Comparison of ENCODE assay signal across 8 cellular contexts in the genomic region with DNA sequence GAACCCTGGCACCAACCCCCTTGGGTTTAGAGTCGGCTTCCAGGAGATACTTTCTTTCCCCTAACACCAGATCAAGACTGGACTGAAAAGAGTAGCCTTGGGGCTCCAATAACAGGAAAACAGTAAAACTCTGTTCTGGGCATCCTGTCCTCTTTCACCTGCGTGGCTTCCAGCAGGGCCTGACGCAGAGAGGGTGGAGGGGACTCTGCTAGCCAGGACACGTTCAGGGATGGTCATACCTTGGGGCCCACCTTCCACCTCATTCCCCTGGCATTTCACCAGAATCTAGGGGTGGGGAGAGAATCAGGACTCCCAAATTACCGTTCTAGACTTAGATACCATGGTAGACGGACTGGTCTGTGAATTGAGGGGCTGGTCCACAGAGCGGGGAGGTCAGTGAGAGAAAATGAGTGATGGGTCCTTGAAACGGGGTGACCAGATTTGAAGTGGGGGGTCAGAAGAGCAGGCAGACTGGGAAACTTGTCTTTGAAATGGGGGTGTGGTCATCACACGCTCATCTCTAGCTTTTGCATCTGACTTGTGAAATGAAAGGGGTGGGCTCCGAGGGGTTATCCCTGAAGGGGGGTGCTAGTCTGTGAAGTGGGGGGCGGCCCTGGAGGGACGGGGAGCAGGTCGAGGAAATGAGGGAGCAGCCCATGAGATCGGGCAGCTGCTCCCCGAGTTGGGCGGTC. TPM values are rescaled to one million over a fixed set of nuclear protein-coding genes. Genes with fewer than 3 reads are reported as not detected.
A peak's percentile ranks its signal among the peaks of the same experiment; 100 is the strongest.
DNase-seq lines count a peak whose midpoint lies in the region; ATAC-seq and TF ChIP-seq lines count a peak whose summit lies in the region.

No MANE protein-coding gene starts in this region.

- BruUV-seq in PC-9 (replicated peaks; lab: Mats Ljungman, UMichigan), result no TSS peak

- TF ChIP-seq CTCF in PC-9 (conservative IDR thresholded peaks at IDR 0.05), result no peak
- TF ChIP-seq CTCF in epithelial cell of esophagus (IDR thresholded peaks at IDR 0.05; ENCODE audit: insufficient read depth, low read depth, low read length, missing control alignments), result no peak

- peak overlapping the region; percentile 88 to 98 (median 94) for H3K9ac ChIP-seq in BLaER1 treated with 17β-estradiol and CSF1 and Interleukin-3, amounts not matched to agents 10 nM and 100 nM

- intact Hi-C loops in PC-9 (cut with micrococcal nuclease; ENCODE audit: unreplicated experiment), result loop anchor here (1.0 to 2.0 kb wide), 3 partner anchors 26 to 63 kb away; partner anchors contain the start of genes RNU4-2 and RPLP0

- CTCF ChIA-PET in PC-9 (lab: Charles Lee), result interaction anchor here (0.9 to 2.9 kb wide), 4 partner anchors 27 to 40 kb away, joined by 3 to 50 read pairs (median 26); partner anchors contain the start of gene RNU4-2

- H4K20me1 ChIP-seq in BLaER1 treated with 17β-estradiol and CSF1 and Interleukin-3, amounts not matched to agents 10 nM and 100 nM, result peaks cover 32 to 53% (median 47%) of the 10 kb centered on the region in 11 experiments; a peak in 20 of 22 replicates
- 0 out of 2 replicates have a peak, but pooled peaks cover 6% of the 10 kb centered on the region for H4K20me1 ChIP-seq in PC-9 (ENCODE audit: insufficient read depth)

- peaks cover 7% of the 10 kb centered on the region; the same call in 1 of the 2 replicates for H3F3A ChIP-seq in PC-9 (ENCODE audit: insufficient read depth, low read depth)

- DNase-seq in PC-9, result peak in 1 of 2 experiments; percentile 58
- DNase-seq in epithelial cell of esophagus (ENCODE audit: low read depth), result peak; percentile 95
- no peak for DNase-seq in SW 1271 (lab: John Stamatoyannopoulos, UW)
- DNase-seq in CD1c-positive myeloid dendritic cell (ENCODE audit: extremely low spot score), result no peak
- DNase-seq in Kasumi-1 (lab: John Stamatoyannopoulos, UW), result no peak

- no peaks in the 10 kb centered on the region for H3K9me2 ChIP-seq in PC-9 (ENCODE audit: insufficient read depth)

- H3K9me3 ChIP-seq in BLaER1 treated with 17β-estradiol and CSF1 and Interleukin-3, amounts not matched to agents 10 nM and 100 nM (replicated peaks in 1 of 11), result no peaks in the 10 kb centered on the region
- H3K9me3 ChIP-seq in PC-9 (ENCODE audit: insufficient read depth, low read depth) (no peaks in the 10 kb centered on the region), neuron (ENCODE audit: low read length) (no peaks in the 10 kb centered on the region)

- H2AFZ ChIP-seq in PC-9, result no peak overlapping the region
- H2AFZ ChIP-seq in neuron (ENCODE audit: low read depth, low read length), result no peak overlapping the region

- POLR2A ChIA-PET in PC-9 (lab: Charles Lee; ENCODE audit: unreplicated experiment), result interaction anchor here (0.7 to 3.5 kb wide), 4 partner anchors 17 to 63 kb away, joined by 6 to 83 read pairs (median 13); partner anchors contain the start of gene RPLP0

- peaks cover 0 to 8% (median 0%) of the 10 kb centered on the region in 11 experiments; a peak in 4 of 22 replicates for H3K27me3 ChIP-seq in BLaER1 treated with 17β-estradiol and CSF1 and Interleukin-3, amounts not matched to agents 10 nM and 100 nM
- no peaks in the 10 kb centered on the region for H3K27me3 ChIP-seq in PC-9 (ENCODE audit: insufficient read depth, low read depth)
- H3K27me3 ChIP-seq in neuron (ENCODE audit: insufficient read depth, low read length), result no peaks in the 10 kb centered on the region

- peak overlapping the region; percentile 79 to 99 (median 93) for H3K4me3 ChIP-seq in BLaER1 treated with 17β-estradiol and CSF1 and Interleukin-3, amounts not matched to agents 10 nM and 100 nM
- H3K4me3 ChIP-seq in PC-9 (peak overlapping the region; percentile 76), epithelial cell of esophagus (ENCODE audit: low read length) (peak overlapping the region; percentile 78), neuron (ENCODE audit: low read length) (peak overlapping the region; percentile 89)

- H3K79me2 ChIP-seq in PC-9 (ENCODE audit: low read depth), result peaks cover 57% of the 10 kb centered on the region

- H3K4me1 ChIP-seq in BLaER1 treated with 17β-estradiol and CSF1 and Interleukin-3, amounts not matched to agents 10 nM and 100 nM, result peaks cover 44 to 82% (median 66%) of the 10 kb centered on the region in 10 experiments
- peaks cover 37% of the 10 kb centered on the region for H3K4me1 ChIP-seq in PC-9 (replicated peaks; ENCODE audit: insufficient read depth)
- peaks cover 19% of the 10 kb centered on the region for H3K4me1 ChIP-seq in neuron (ENCODE audit: insufficient read depth, low read length)

- H3K36me3 ChIP-seq in BLaER1 treated with 17β-estradiol and CSF1 and Interleukin-3, amounts not matched to agents 10 nM and 100 nM, result peaks cover 0 to 20% (median 0%) of the 10 kb centered on the region in 11 experiments; a peak in 3 of 22 replicates
- H3K36me3 ChIP-seq in PC-9 (ENCODE audit: low read depth) (no peaks in the 10 kb centered on the region; the same call in 1 of the 2 replicates), neuron (ENCODE audit: insufficient read depth, low read length) (no peaks in the 10 kb centered on the region)

- H3K27ac ChIP-seq in BLaER1 treated with 17β-estradiol and CSF1 and Interleukin-3, amounts not matched to agents 10 nM and 100 nM, result peak overlapping the region; percentile 85 to 94 (median 88)
- H3K27ac ChIP-seq in PC-9, result peak overlapping the region; percentile 19

- peak overlapping the region; percentile 88 to 100 (median 95) for H3K4me2 ChIP-seq in BLaER1 treated with 17β-estradiol and CSF1 and Interleukin-3, amounts not matched to agents 10 nM and 100 nM
- H3K4me2 ChIP-seq in PC-9, result peak overlapping the region; percentile 92

- ATAC-seq in GM21447 (IDR thresholded peaks at IDR 0.05; ENCODE audit: unreplicated experiment), result no peak

RNA-seq across cellular contexts. Expression of gene PXN, which starts 0.9 kb away (rescaled TPM):
- total RNA-seq in PC-9 (2021), result 191 and 218 TPM in 2 replicates

RNA-seq across cellular contexts. Expression of gene RNU4-2, which starts 27.0 kb away (rescaled TPM):
- total RNA-seq in PC-9 (2021), result 2,281 and 3,957 TPM in 2 replicates

RNA-seq across cellular contexts. Expression of gene RNU4-1, which starts 28.4 kb away (rescaled TPM):
- total RNA-seq in PC-9 (2021), result 1,857 and 3,341 TPM in 2 replicates

RNA-seq across cellular contexts. Expression of gene SIRT4, which starts 37.5 kb away (rescaled TPM):
- 3.2 and 3.6 TPM in 2 replicates for total RNA-seq in PC-9 (2021)
